ENCODE assay signal across 8 cellular contexts in the genomic region with DNA sequence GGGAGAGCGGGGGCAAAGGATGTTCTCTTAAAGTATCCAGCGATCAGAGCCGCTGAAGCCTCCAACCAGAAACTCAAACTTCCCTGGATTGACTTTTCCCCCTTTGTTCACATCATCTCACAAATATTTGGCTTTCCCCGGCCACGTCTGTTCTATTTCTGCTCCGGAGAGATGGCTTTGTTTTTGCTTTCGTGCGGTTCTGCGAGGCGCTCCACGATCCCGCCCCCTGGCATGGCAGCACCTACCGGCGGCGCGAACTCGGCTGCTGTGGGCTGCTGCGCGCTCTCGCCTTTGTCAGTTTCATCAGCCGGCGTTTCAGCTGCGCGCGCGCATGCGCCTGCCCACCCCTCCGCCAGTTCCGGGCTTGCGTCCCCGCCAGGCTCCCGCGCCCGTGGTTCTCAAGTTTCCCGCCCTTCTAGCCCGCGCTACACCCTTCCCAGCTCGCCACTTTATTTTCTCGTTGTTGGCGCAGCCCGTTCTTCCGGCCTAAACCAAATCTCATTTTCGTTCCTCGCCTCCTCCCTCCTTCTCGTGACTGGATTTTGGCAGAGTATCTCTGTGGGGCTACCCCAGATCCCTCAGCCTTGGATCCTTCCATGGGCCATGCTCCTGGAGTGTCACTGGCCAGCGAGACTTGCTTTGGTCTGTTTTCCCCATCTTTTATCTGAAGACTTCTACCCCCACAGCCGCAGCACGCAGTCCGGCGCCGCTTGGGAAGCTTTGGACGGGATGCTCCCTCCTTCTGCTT.
DNase-seq lines count a peak whose midpoint lies in the region; ATAC-seq and TF ChIP-seq lines count a peak whose summit lies in the region.

No MANE protein-coding gene starts in this region.

- no peak for TF ChIP-seq EP300 in stomach (IDR thresholded peaks at IDR 0.05)

- H3K4me3 ChIP-seq in DND-41 (ENCODE audit: low read depth in 1 of 2, low read length in 2 of 2) = peak overlapping the region; percentile 36 to 63; a peak in 3 of 4 replicates
- peak overlapping the region; percentile 82 for H3K4me3 ChIP-seq in Jurkat, Clone E6-1 (ENCODE audit: low read length)
- H3K4me3 ChIP-seq in stomach = peak overlapping the region; percentile 55 to 71 (median 68)

- peak overlapping the region; percentile 77 for H3K9ac ChIP-seq in DND-41 (ENCODE audit: low read depth, low read length)

- H3K4me2 ChIP-seq in DND-41 (ENCODE audit: insufficient read depth, low read length) = peak overlapping the region; percentile 65

- no peak for TF ChIP-seq POLR2A in stomach (IDR thresholded peaks at IDR 0.05)

- peaks cover 17% of the 10 kb centered on the region for H3K4me1 ChIP-seq in DND-41 (ENCODE audit: insufficient read depth, low read length)
- peaks cover 9 to 12% (median 11%) of the 10 kb centered on the region in 4 donors for H3K4me1 ChIP-seq in stomach

- peak overlapping the region; percentile 90 for H2AFZ ChIP-seq in DND-41 (ENCODE audit: low read depth, low read length)

- H3K9me3 ChIP-seq in DND-41 (ENCODE audit: insufficient read depth, low read length, severe bottlenecking) = no peaks in the 10 kb centered on the region
- no peaks in the 10 kb centered on the region for H3K9me3 ChIP-seq in stomach

- no peaks in the 10 kb centered on the region for H3K36me3 ChIP-seq in DND-41 (ENCODE audit: insufficient read depth, low read length)
- H3K36me3 ChIP-seq in stomach = no peaks in the 10 kb centered on the region

- H3K4me1 Mint-ChIP-seq in neural crest cell = peaks cover 30% of the 10 kb centered on the region

- H3K4me3 Mint-ChIP-seq in neural crest cell = peak overlapping the region; percentile 86

- TF ChIP-seq CTCF in DND-41 (IDR thresholded peaks at IDR 0.05; ENCODE audit: borderline replicate concordance, extremely low read depth, low read length, poor library complexity, severe bottlenecking) = no peak
- TF ChIP-seq CTCF in neural crest cell (conservative IDR thresholded peaks at IDR 0.05) = peak; percentile 25
- TF ChIP-seq CTCF in stomach (IDR thresholded peaks at IDR 0.05) = peak in 1 of 7 experiments; percentile 12

- no peaks in the 10 kb centered on the region for H3K9me3 Mint-ChIP-seq in neural crest cell

- ATAC-seq in DND-41 (ENCODE audit: insufficient read depth, low read depth) (peak; percentile 89), GM21717 (IDR thresholded peaks at IDR 0.05; ENCODE audit: unreplicated experiment) (peak; percentile 90)

- H3K27me3 ChIP-seq in DND-41 (ENCODE audit: insufficient read depth, low read length, poor library complexity) (no peaks in the 10 kb centered on the region), stomach (no peaks in the 10 kb centered on the region)

- no peaks in the 10 kb centered on the region for H4K20me1 ChIP-seq in DND-41 (ENCODE audit: insufficient read depth, low read length)

- peak overlapping the region; percentile 99 for H3K27ac Mint-ChIP-seq in neural crest cell (ENCODE audit: unreplicated experiment)

- WGBS in stomach, 5 donors = 8 to 10% (median 10%) methylated on average over 52 of the region's 52 CpGs

- no peaks in the 10 kb centered on the region for H3K36me3 Mint-ChIP-seq in neural crest cell (ENCODE audit: low read depth)

- H3K27me3 Mint-ChIP-seq in neural crest cell (ENCODE audit: low read depth) = no peaks in the 10 kb centered on the region

- DNase-seq in DND-41 (peak; percentile 93), RPMI7951 (ENCODE audit: low read depth) (peak; percentile 77), fibroblast of the conjunctiva (ENCODE audit: low read depth) (peak; percentile 87), neural crest cell (ENCODE audit: low read depth, low spot score) (peak; percentile 74), stomach (peak; percentile 88)
- peak; percentile 91 for DNase-seq in Jurkat, Clone E6-1 (ENCODE audit: low read depth, low spot score)
- peak; percentile 86 for DNase-seq in activated T-helper 9 cell treated with anti-CD3 and anti-CD28 coated beads, Interleukin-2, amount 50 U/mL, for 16 hours (ENCODE audit: low read depth)

- intact Hi-C loops in stomach (cut with DNase I; ENCODE audit: low total_unique reads) = no loop called here

- H3K27ac ChIP-seq in DND-41 (ENCODE audit: low read length) (peak overlapping the region; percentile 90), stomach (peak overlapping the region; percentile 60 to 86 (median 85))

- no peaks in the 10 kb centered on the region for H3K79me2 ChIP-seq in DND-41 (ENCODE audit: insufficient read depth, low read length)

Comparison
In these comparisons a context has a peak if more than half of its experiments do, and no peak if none do; other contexts are left out.
1. Peak in every context shown above with its lines: DNase-seq, ATAC-seq, H3K4me3 ChIP-seq and H3K27ac ChIP-seq.